Comparison of ENCODE assay signal across 33 cellular contexts in genomic region chr9:105375323-105375722, GRCh38.
DNase-seq lines count a peak whose midpoint lies in the region; ATAC-seq, FAIRE-seq and TF ChIP-seq lines count a peak whose summit lies in the region.
"Had no signal": no experiment of that assay in that cellular context is flagged by ENCODE, and none has a peak within 500 bp of the region (broad histone marks: within the 10 kb centered on the region; RNA-seq: fewer than 3 reads in every experiment).

No MANE protein-coding gene starts in this region.

- H3K9ac ChIP-seq in HepG2 (ENCODE audit: insufficient read depth, low read depth, low read length) (no peak overlapping the region), K562 (ENCODE audit: insufficient read depth in 1 of 2, low read depth in 2 of 2, low read length in 2 of 2) (no peak overlapping the region)
- H3K9ac ChIP-seq: BLaER1; BLaER1 treated with 17β-estradiol and CSF1 and Interleukin-3, amounts not matched to agents 10 nM and 100 nM had no signal

- TF ChIP-seq CTCF in HepG2 (CRISPR knock-in tag; IDR thresholded peaks at IDR 0.05) (no peak), right lobe of liver (IDR thresholded peaks at IDR 0.05) (no peak), K562 (IDR thresholded peaks at IDR 0.05 in 2 of 3, conservative IDR thresholded peaks at IDR 0.05 in 1 of 3; ENCODE audit: insufficient read depth in 2 of 3, low read depth in 1 of 3, low read length in 3 of 3) (no peak)

- H3K4me2 ChIP-seq in HepG2 (ENCODE audit: low read depth, low read length), result no peak overlapping the region
- H3K4me2 ChIP-seq in K562 (ENCODE audit: insufficient read depth, low read length), result no peak overlapping the region
- H3K4me2 ChIP-seq: A549; BLaER1; BLaER1 treated with 17β-estradiol and CSF1 and Interleukin-3, amounts not matched to agents 10 nM and 100 nM had no signal

- intact Hi-C loops in HepG2 (cut with micrococcal nuclease; ENCODE audit: unreplicated experiment), result no loop called here
- intact Hi-C loops in right lobe of liver (cut with DNase I), result no loop called here
- intact Hi-C loops in K562 (cut with micrococcal nuclease), result no loop called here

- no peak for DNase-seq in HepG2 (ENCODE audit: low spot score)
- no peak for DNase-seq in right lobe of liver
- DNase-seq in H54 (ENCODE audit: insufficient read length, low spot score), result no peak
- no peak for DNase-seq in K562 (ENCODE audit: extremely low read depth in 1 of 4, low spot score in 3 of 4)
- no peak for DNase-seq in activated CD8-positive, alpha-beta memory T cell treated with anti-CD3 and anti-CD28 coated beads, Interleukin-2, amount 50 U/mL, for 4 hours
- DNase-seq in UCSD-AML1 (lab: John Stamatoyannopoulos, UW; ENCODE audit: unreplicated experiment), result no peak
- DNase-seq: 8988T; ACHN; AML-193; BE2C; C1 segment of cervical spinal cord; Caco-2; Calu3; CD4-positive, alpha-beta memory T cell; CD4-positive, alpha-beta T cell; CD4-positive, CD25-positive, alpha-beta regulatory T cell; CD8-positive, alpha-beta memory T cell; CD8-positive, alpha-beta T cell; COR-L47; DMS 273 treated with DMSO at 0.1 percent for 48 hours; DMS153; DMS53; DMS79; DMS79 treated with DMSO at 0.1 percent for 48 hours; DND-41; EL had no signal

- TF ChIP-seq RAD21 in HepG2 (CRISPR knock-in tag; IDR thresholded peaks at IDR 0.05), result no peak
- TF ChIP-seq RAD21 in K562 (CRISPR knock-in tag; conservative IDR thresholded peaks at IDR 0.05 in 1 of 2, IDR thresholded peaks at IDR 0.05 in 1 of 2), result no peak

- H3K4me1 ChIP-seq in HepG2 (ENCODE audit: insufficient read depth, low read length) (no peaks in the 10 kb centered on the region), right lobe of liver (no peaks in the 10 kb centered on the region), K562 (replicated peaks in 1 of 2; ENCODE audit: control insufficient read depth in 2 of 2, insufficient read depth in 2 of 2, low read length in 2 of 2) (no peaks in the 10 kb centered on the region)
- H3K4me1 ChIP-seq: BE2C; BLaER1; BLaER1 treated with 17β-estradiol and CSF1 and Interleukin-3, amounts not matched to agents 10 nM and 100 nM had no signal

- TF ChIP-seq POLR2A in HepG2 (IDR thresholded peaks at IDR 0.05; ENCODE audit: insufficient read depth in 1 of 2, low read depth in 2 of 2, low read length in 2 of 2), result no peak
- TF ChIP-seq POLR2A in right lobe of liver (IDR thresholded peaks at IDR 0.05), result no peak
- TF ChIP-seq POLR2A in H54 (IDR thresholded peaks at IDR 0.05; ENCODE audit: low read depth, low read length), result no peak
- TF ChIP-seq POLR2A in K562 (conservative IDR thresholded peaks at IDR 0.05), result no peak

- H3K27me3 ChIP-seq in HepG2 (ENCODE audit: control insufficient read depth in 1 of 2, insufficient read depth in 2 of 2, low read length in 2 of 2) (no peaks in the 10 kb centered on the region), right lobe of liver (no peaks in the 10 kb centered on the region), K562 (ENCODE audit: control insufficient read depth in 2 of 2, insufficient read depth in 2 of 2, low read length in 2 of 2) (peaks cover 0 to 5% of the 10 kb centered on the region in 2 experiments; a peak in 3 of 5 replicates)
- H3K27me3 ChIP-seq: BE2C; BLaER1; BLaER1 treated with 17β-estradiol and CSF1 and Interleukin-3, amounts not matched to agents 10 nM and 100 nM had no signal

- H3K79me2 ChIP-seq in HepG2 (ENCODE audit: insufficient read depth, low read length) (no peaks in the 10 kb centered on the region), K562 (ENCODE audit: control insufficient read depth, insufficient read depth, low read length) (no peaks in the 10 kb centered on the region)

- no peak overlapping the region for H3K4me3 ChIP-seq in HepG2 (replicated peaks in 1 of 3; ENCODE audit: insufficient read depth in 1 of 3, low read depth in 2 of 3, low read length in 3 of 3)
- H3K4me3 ChIP-seq in right lobe of liver, result no peak overlapping the region
- H3K4me3 ChIP-seq in K562, result no peak overlapping the region
- H3K4me3 ChIP-seq: A549; BLaER1; BLaER1 treated with 17β-estradiol and CSF1 and Interleukin-3, amounts not matched to agents 10 nM and 100 nM had no signal

- no peak for TF ChIP-seq EP300 in HepG2 (IDR thresholded peaks at IDR 0.05; ENCODE audit: low read depth in 2 of 2, low read length in 2 of 2)
- no peak for TF ChIP-seq EP300 in HepG2 (CRISPR knock-in tag; IDR thresholded peaks at IDR 0.05; ENCODE audit: borderline replicate concordance)
- TF ChIP-seq EP300 in K562 (IDR thresholded peaks at IDR 0.05; ENCODE audit: low read length), result no peak

- H3K36me3 ChIP-seq in HepG2 (replicated peaks in 1 of 2; ENCODE audit: control insufficient read depth in 1 of 2, insufficient read depth in 2 of 2, low read length in 2 of 2), result peaks cover 0 to 12% of the 10 kb centered on the region in 2 experiments; a peak in 2 of 5 replicates
- H3K36me3 ChIP-seq in right lobe of liver, result peaks cover 0 to 12% (median 4%) of the 10 kb centered on the region in 4 donors
- H3K36me3 ChIP-seq in K562 (ENCODE audit: control insufficient read depth, insufficient read depth, low read length), result no peaks in the 10 kb centered on the region
- H3K36me3 ChIP-seq: BE2C had no signal

- FAIRE-seq in HepG2 (lab: Jason Lieb, UNC), result no peak
- FAIRE-seq in H54 (lab: Jason Lieb, UNC), result peak; percentile 15
- FAIRE-seq in K562 (lab: Jason Lieb, UNC), result no peak
- FAIRE-seq: A204.1, A549, D721Med had no signal

- no TSS peak for BruUV-seq in HepG2 (replicated peaks; lab: Mats Ljungman, UMichigan)
- no TSS peak for BruUV-seq in K562 (replicated peaks; lab: Mats Ljungman, UMichigan)

- H3K9me1 ChIP-seq in K562 (ENCODE audit: control insufficient read depth, insufficient read depth, low read length), result no peaks in the 10 kb centered on the region

- in situ Hi-C loops in HepG2 (cut with HindIII; ENCODE audit: extremely low pct_ligation_motif_present, low pct_unique_long_range_greater_than_20kb), result no loop called here
- in situ Hi-C loops in K562 (cut with MboI), result no loop called here

- CTCF ChIA-PET in HepG2 (lab: Yijun Ruan, JAX; ENCODE audit: low intra/inter-chr PET ratio, low total read pairs) (no interaction called here), K562 (lab: Yijun Ruan, JAX; ENCODE audit: low intra/inter-chr PET ratio) (no interaction called here)

- H3K9me3 ChIP-seq in HepG2 (ENCODE audit: low read length) (no peaks in the 10 kb centered on the region), right lobe of liver (no peaks in the 10 kb centered on the region), K562 (replicated peaks; ENCODE audit: control insufficient read depth, insufficient read depth, low read depth, low read length) (no peaks in the 10 kb centered on the region)
- H3K9me3 ChIP-seq: A549; BE2C; BLaER1; BLaER1 treated with 17β-estradiol and CSF1 and Interleukin-3, amounts not matched to agents 10 nM and 100 nM; Caco-2 had no signal

- H3K27ac ChIP-seq in HepG2 (ENCODE audit: extremely low read length, insufficient read depth, low read length) (no peak overlapping the region), right lobe of liver (no peak overlapping the region), K562 (ENCODE audit: extremely low read depth, low read depth, low read length) (no peak overlapping the region)
- H3K27ac ChIP-seq: 22Rv1; A549; BLaER1; BLaER1 treated with 17β-estradiol and CSF1 and Interleukin-3, amounts not matched to agents 10 nM and 100 nM; C4-2B had no signal

- H2AFZ ChIP-seq in HepG2 (ENCODE audit: low read length), result no peak overlapping the region
- H2AFZ ChIP-seq in K562 (ENCODE audit: low read depth, low read length), result no peak overlapping the region

- POLR2A ChIA-PET in HepG2 (lab: Yijun Ruan, JAX), result no interaction called here
- POLR2A ChIA-PET in K562 (lab: Yijun Ruan, JAX), result no interaction called here

- no peaks in the 10 kb centered on the region for H4K20me1 ChIP-seq in HepG2 (ENCODE audit: insufficient read depth, low read length)
- H4K20me1 ChIP-seq in K562 (replicated peaks; ENCODE audit: control insufficient read depth, insufficient read depth, low read length), result no peaks in the 10 kb centered on the region
- H4K20me1 ChIP-seq: BLaER1; BLaER1 treated with 17β-estradiol and CSF1 and Interleukin-3, amounts not matched to agents 10 nM and 100 nM had no signal

- ATAC-seq in HepG2 (no peak), right lobe of liver (no peak), K562 (no peak)
- ATAC-seq: A549; CD8-positive, alpha-beta T cell had no signal

- WGBS in HepG2 (ENCODE audit: low lambda C conversion rate), result 97% methylated on average over 4 of the region's 4 CpGs
- 94% methylated on average over 4 of the region's 4 CpGs for WGBS in right lobe of liver (ENCODE audit: insufficient coverage, low coverage, low lambda C conversion rate, missing lambda C conversion rate)
- 2% methylated on average over 4 of the region's 4 CpGs for WGBS in K562 (ENCODE audit: insufficient coverage, low coverage, missing lambda C conversion rate)

TF ChIP-seq in HepG2, 621 proteins besides CTCF, POLR2A, EP300 and RAD21:
- TF ChIP-seq ZNF629 (CRISPR knock-in tag; conservative IDR thresholded peaks at IDR 0.05), result peak; percentile 69
- TF ChIP-seq ZNF337 (CRISPR knock-in tag; IDR thresholded peaks at IDR 0.05; ENCODE audit: borderline replicate concordance, low read depth), result no peak

TF ChIP-seq in K562, 482 proteins besides CTCF, POLR2A, EP300 and RAD21:
- peak; percentile 52 for TF ChIP-seq RBM25 (IDR thresholded peaks at IDR 0.05; ENCODE audit: low read depth, low read length, severe bottlenecking)
- TF ChIP-seq TAF1 (IDR thresholded peaks at IDR 0.05; ENCODE audit: control insufficient read depth, extremely low read depth, insufficient read depth, low read length, severe bottlenecking), result no peak
